18 cellular contexts compared by ENCODE assay signal in genomic region chr4:106691749-106692148, GRCh38.
DNase-seq lines count a peak whose midpoint lies in the region; ATAC-seq, FAIRE-seq and TF ChIP-seq lines count a peak whose summit lies in the region.
"Had no signal": no experiment of that assay in that cellular context is flagged by ENCODE, and none has a peak within 500 bp of the region (broad histone marks: within the 10 kb centered on the region; RNA-seq: fewer than 3 reads in every experiment).

No MANE protein-coding gene starts in this region.

- H3K27me3 Mint-ChIP-seq in GM23338 (ENCODE audit: insufficient read depth, low read depth, poor library complexity) (no peaks in the 10 kb centered on the region), WTC11 (ENCODE audit: low read depth) (no peaks in the 10 kb centered on the region)
- H3K27me3 Mint-ChIP-seq: activated naive CD8-positive, alpha-beta T cell; T-cell had no signal

- peak; percentile 55 for FAIRE-seq in A204.1 (lab: Jason Lieb, UNC)
- FAIRE-seq: GM12878 had no signal

- H3K27me3 ChIP-seq in GM23338 (ENCODE audit: insufficient read depth) (no peaks in the 10 kb centered on the region), right cardiac atrium (ENCODE audit: control insufficient read depth, insufficient read depth) (no peaks in the 10 kb centered on the region)

- POLR2A ChIA-PET in WTC11 (lab: Charles Lee) = no interaction called here
- POLR2A ChIA-PET in GM10248 (lab: Yijun Ruan, JAX) = no interaction called here

- H3K27ac Mint-ChIP-seq in GM23338 (no peak overlapping the region), WTC11 (no peak overlapping the region)
- H3K27ac Mint-ChIP-seq: activated naive CD8-positive, alpha-beta T cell; T-cell had no signal

- H3K27ac ChIP-seq in GM23338 (ENCODE audit: low read depth) (no peak overlapping the region), right cardiac atrium (ENCODE audit: low read length) (no peak overlapping the region)

- no peak overlapping the region for H3K4me2 ChIP-seq in GM23338

- no peak overlapping the region for H3K4me3 ChIP-seq in GM23338
- H3K4me3 ChIP-seq in right cardiac atrium (ENCODE audit: low read length) = no peak overlapping the region
- H3K4me3 ChIP-seq: GM12878 had no signal

- 17% methylated on average over 2 of the region's 2 CpGs for WGBS in right cardiac atrium

- CTCF ChIA-PET in WTC11 (lab: Charles Lee) = interaction anchor here (0.6 to 1.0 kb wide), 6 partner anchors 12 to 425 kb away, joined by 3 to 4 read pairs (median 3); no protein-coding TSS in a partner anchor
- CTCF ChIA-PET in GM10248 (lab: Yijun Ruan, JAX) = no interaction called here

- H3K9me3 Mint-ChIP-seq in GM23338 (no peaks in the 10 kb centered on the region), WTC11 (no peaks in the 10 kb centered on the region)

- DNase-seq in GM23338 (ENCODE audit: low spot score) = peak; percentile 53
- no peak for DNase-seq in WTC11 (ENCODE audit: low spot score)
- peak; percentile 9 for DNase-seq in hepatic stellate cell (ENCODE audit: low spot score)
- DNase-seq in GM10248 (ENCODE audit: extremely low spot score) = no peak
- no peak for DNase-seq in NCI-H2081 (lab: John Stamatoyannopoulos, UW)
- DNase-seq in right cardiac atrium = no peak
- DNase-seq: cerebellar nuclear complex, DMS79 treated with DMSO at 0.1 percent for 48 hours, mammary epithelial cell, NCI-H226, nucleus accumbens, T-cell had no signal

- H3K79me2 ChIP-seq in GM23338 (replicated peaks; ENCODE audit: insufficient read depth) = no peaks in the 10 kb centered on the region

- ATAC-seq in GM23338 = peak; percentile 57
- ATAC-seq in WTC11 = peak; percentile 65
- ATAC-seq in HG02610 (IDR thresholded peaks at IDR 0.05; ENCODE audit: unreplicated experiment) = no peak
- ATAC-seq in right cardiac atrium = no peak
- ATAC-seq: activated CD4-positive, CD25-positive, alpha-beta regulatory T cell treated with anti-CD3 and anti-CD28 coated beads, Interleukin-2, amount 50 U/mL, for 24 hours; esophagus mucosa; GM12878; T-cell had no signal

- TF ChIP-seq CTCF in GM23338 (conservative IDR thresholded peaks at IDR 0.05; ENCODE audit: low read depth in 2 of 2) = peak; percentile 53 to 59
- no peak for TF ChIP-seq CTCF in WTC11 (IDR thresholded peaks at IDR 0.05)
- no peak for TF ChIP-seq CTCF in GM10248 (IDR thresholded peaks at IDR 0.05; ENCODE audit: control extremely low read depth, extremely low read depth, low read depth, missing control alignments)

- H3K36me3 Mint-ChIP-seq in GM23338 (ENCODE audit: low read depth) = no peaks in the 10 kb centered on the region
- H3K36me3 Mint-ChIP-seq in WTC11 = no peaks in the 10 kb centered on the region
- H3K36me3 Mint-ChIP-seq: activated naive CD8-positive, alpha-beta T cell; T-cell had no signal

- H3K9me2 ChIP-seq in GM23338 (ENCODE audit: insufficient read depth) = no peaks in the 10 kb centered on the region

- no peak overlapping the region for H3K4me3 Mint-ChIP-seq in GM23338
- no peak overlapping the region for H3K4me3 Mint-ChIP-seq in WTC11
- H3K4me3 Mint-ChIP-seq: activated naive CD8-positive, alpha-beta T cell; T-cell had no signal

- H3F3A ChIP-seq in GM23338 (replicated peaks; ENCODE audit: low read depth) = no peaks in the 10 kb centered on the region

- intact Hi-C loops in right cardiac atrium (cut with DNase I) = no loop called here

- H3K9me3 ChIP-seq in right cardiac atrium (ENCODE audit: control insufficient read depth, low read length) = no peaks in the 10 kb centered on the region

- no peaks in the 10 kb centered on the region for H3K4me1 ChIP-seq in GM23338 (ENCODE audit: insufficient read depth)
- H3K4me1 ChIP-seq in right cardiac atrium (ENCODE audit: control insufficient read depth, insufficient read depth, low read length) = no peaks in the 10 kb centered on the region

- H3K36me3 ChIP-seq in GM23338 (ENCODE audit: insufficient read depth) = no peaks in the 10 kb centered on the region

- H4K20me1 ChIP-seq in GM23338 (replicated peaks; ENCODE audit: insufficient read depth) = no peaks in the 10 kb centered on the region

- no peak overlapping the region for H2AFZ ChIP-seq in GM23338

- H3K4me1 Mint-ChIP-seq in GM23338 (no peaks in the 10 kb centered on the region), WTC11 (peaks cover under 1% of the 10 kb centered on the region; the same call in 1 of the 2 replicates)
- H3K4me1 Mint-ChIP-seq: T-cell had no signal

TF ChIP-seq in GM23338, 12 proteins besides CTCF, POLR2A, EP300 and RAD21:
- TF ChIP-seq REST (IDR thresholded peaks at IDR 0.05; ENCODE audit: unreplicated experiment) (no peak), POLR2AphosphoS5 (IDR thresholded peaks at IDR 0.05; ENCODE audit: low read depth) (no peak), ETS1 (IDR thresholded peaks at IDR 0.05) (no peak)

TF ChIP-seq in WTC11, 78 proteins besides CTCF, POLR2A, EP300 and RAD21:
- no peak for TF ChIP-seq IRF1 (CRISPR knock-in tag; IDR thresholded peaks at IDR 0.05)
- no peak for TF ChIP-seq CBFB (CRISPR knock-in tag; IDR thresholded peaks at IDR 0.05; ENCODE audit: low read depth)
- no peak for TF ChIP-seq ATF1 (CRISPR knock-in tag; IDR thresholded peaks at IDR 0.05)
- TF ChIP-seq NR1H2 (CRISPR knock-in tag; IDR thresholded peaks at IDR 0.05) = no peak
- TF ChIP-seq ESRRA (CRISPR knock-in tag; IDR thresholded peaks at IDR 0.05; ENCODE audit: borderline replicate concordance) = no peak
- no peak for TF ChIP-seq ARID4B (CRISPR knock-in tag; IDR thresholded peaks at IDR 0.05; ENCODE audit: borderline replicate concordance)
- TF ChIP-seq MXD4 (CRISPR knock-in tag; IDR thresholded peaks at IDR 0.05; ENCODE audit: borderline replicate concordance) = no peak
- TF ChIP-seq ZNF138 (CRISPR knock-in tag; conservative IDR thresholded peaks at IDR 0.05) = no peak
- TF ChIP-seq NFE2L1 (CRISPR knock-in tag; IDR thresholded peaks at IDR 0.05) = no peak
- no peak for TF ChIP-seq FOXJ3 (CRISPR knock-in tag; IDR thresholded peaks at IDR 0.05; ENCODE audit: borderline replicate concordance)
- no peak for TF ChIP-seq ZMAT4 (CRISPR knock-in tag; IDR thresholded peaks at IDR 0.05)
- no peak for TF ChIP-seq MYBL2 (CRISPR knock-in tag; IDR thresholded peaks at IDR 0.05)

Comparison
In these comparisons a context has a peak if more than half of its experiments do, and no peak if none do; other contexts are left out.
1. ATAC-seq: peak in GM23338 (single experiment) and WTC11 (single experiment); none in HG02610 (single experiment) and right cardiac atrium (0 of 2).
2. DNase-seq: peak in GM23338 (single experiment) and hepatic stellate cell (single experiment); none in WTC11 (single experiment), GM10248 (single experiment), NCI-H2081 (0 of 2) and right cardiac atrium (0 of 3).
3. CTCF ChIP-seq: peak in GM23338 (2 of 2); none in WTC11 (single experiment) and GM10248 (single experiment).